ENCODE assay signal across 13 cellular contexts in genomic region chr11:128704517-128704916, GRCh38. TPM values are rescaled to one million over a fixed set of nuclear protein-coding genes. Genes with fewer than 3 reads are reported as not detected.
DNase-seq lines count a peak whose midpoint lies in the region; ATAC-seq and TF ChIP-seq lines count a peak whose summit lies in the region.
"Had no signal": no experiment of that assay in that cellular context is flagged by ENCODE, and none has a peak within 500 bp of the region (broad histone marks: within the 10 kb centered on the region; RNA-seq: fewer than 3 reads in every experiment).

No MANE protein-coding gene starts in this region.

- ATAC-seq in HG02885 (IDR thresholded peaks at IDR 0.05; ENCODE audit: poor library complexity, unreplicated experiment): peak; percentile 45
- peak; percentile 46 for ATAC-seq in activated CD8-positive, alpha-beta T cell treated with anti-CD3 and anti-CD28 coated beads, Interleukin-2, amount 10 ng/mL, durations not matched to agents 7 days and 5 days

- intact Hi-C loops in activated CD4-positive, alpha-beta T cell treated with anti-CD3 and anti-CD28 coated beads, Interleukin-2, amount 10 ng/mL, durations not matched to agents 24 days and 14 days (cut with micrococcal nuclease): loop anchor here (1.0 kb wide), 1 partner anchor 9 kb away; no protein-coding TSS in a partner anchor

- no peak for TF ChIP-seq CTCF in neutrophil (IDR thresholded peaks at IDR 0.05)
- no peak for TF ChIP-seq CTCF in progenitor cell of endocrine pancreas (IDR thresholded peaks at IDR 0.05; ENCODE audit: unreplicated experiment)

- H3K27ac Mint-ChIP-seq in activated CD4-positive, alpha-beta T cell treated with anti-CD3 and anti-CD28 coated beads, Interleukin-2, amount 10 ng/mL, durations not matched to agents 24 days and 14 days: peak overlapping the region; percentile 58
- peak overlapping the region; percentile 64 for H3K27ac Mint-ChIP-seq in activated CD8-positive, alpha-beta T cell treated with anti-CD3 and anti-CD28 coated beads, Interleukin-2, amount 10 ng/mL, durations not matched to agents 7 days and 5 days
- no peak overlapping the region for H3K27ac Mint-ChIP-seq in progenitor cell of endocrine pancreas

- peaks cover 67% of the 10 kb centered on the region for H3K36me3 Mint-ChIP-seq in activated CD4-positive, alpha-beta T cell treated with anti-CD3 and anti-CD28 coated beads, Interleukin-2, amount 10 ng/mL, durations not matched to agents 24 days and 14 days (ENCODE audit: low read depth)
- peaks cover 95% of the 10 kb centered on the region for H3K36me3 Mint-ChIP-seq in activated CD8-positive, alpha-beta T cell treated with anti-CD3 and anti-CD28 coated beads, Interleukin-2, amount 10 ng/mL, durations not matched to agents 7 days and 5 days (ENCODE audit: low read depth)
- no peaks in the 10 kb centered on the region for H3K36me3 Mint-ChIP-seq in progenitor cell of endocrine pancreas (ENCODE audit: insufficient read depth)

- H3K27me3 ChIP-seq in neutrophil: no peaks in the 10 kb centered on the region

- POLR2A ChIA-PET in activated CD8-positive, alpha-beta T cell treated with anti-CD3 and anti-CD28 coated beads, Interleukin-2, amount 10 ng/mL, durations not matched to agents 7 days and 5 days (lab: Charles Lee): interaction anchor here (1.1 to 3.1 kb wide), 5 partner anchors 9 to 18 kb away, joined by 3 to 9 read pairs (median 4); partner anchors contain the start of gene FLI1

- peaks cover 4% of the 10 kb centered on the region for H3K9me3 Mint-ChIP-seq in activated CD4-positive, alpha-beta T cell treated with anti-CD3 and anti-CD28 coated beads, Interleukin-2, amount 10 ng/mL, durations not matched to agents 24 days and 14 days
- H3K9me3 Mint-ChIP-seq in activated CD8-positive, alpha-beta T cell treated with anti-CD3 and anti-CD28 coated beads, Interleukin-2, amount 10 ng/mL, durations not matched to agents 7 days and 5 days (ENCODE audit: insufficient read depth): no peaks in the 10 kb centered on the region
- no peaks in the 10 kb centered on the region for H3K9me3 Mint-ChIP-seq in progenitor cell of endocrine pancreas (ENCODE audit: low read depth)

- H3K4me1 Mint-ChIP-seq in activated CD4-positive, alpha-beta T cell treated with anti-CD3 and anti-CD28 coated beads, Interleukin-2, amount 10 ng/mL, durations not matched to agents 24 days and 14 days: peaks cover 74% of the 10 kb centered on the region
- H3K4me1 Mint-ChIP-seq in activated CD8-positive, alpha-beta T cell treated with anti-CD3 and anti-CD28 coated beads, Interleukin-2, amount 10 ng/mL, durations not matched to agents 7 days and 5 days (ENCODE audit: low read depth): peaks cover 88% of the 10 kb centered on the region
- H3K4me1 Mint-ChIP-seq in progenitor cell of endocrine pancreas (ENCODE audit: low read depth): peaks cover 3% of the 10 kb centered on the region

- peaks cover 93 to 99% of the 10 kb centered on the region in 2 experiments for H3K4me1 ChIP-seq in neutrophil (ENCODE audit: control insufficient read depth in 1 of 2, insufficient read depth in 1 of 2, low read depth in 1 of 2, low read length in 1 of 2)

- H3K27me3 Mint-ChIP-seq in activated CD4-positive, alpha-beta T cell treated with anti-CD3 and anti-CD28 coated beads, Interleukin-2, amount 10 ng/mL, durations not matched to agents 24 days and 14 days: no peaks in the 10 kb centered on the region
- no peaks in the 10 kb centered on the region for H3K27me3 Mint-ChIP-seq in activated CD8-positive, alpha-beta T cell treated with anti-CD3 and anti-CD28 coated beads, Interleukin-2, amount 10 ng/mL, durations not matched to agents 7 days and 5 days (ENCODE audit: low read depth)
- H3K27me3 Mint-ChIP-seq in progenitor cell of endocrine pancreas: peaks cover 62% of the 10 kb centered on the region

- no peaks in the 10 kb centered on the region for H3K9me3 ChIP-seq in neutrophil

- peak overlapping the region; percentile 99 for H3K27ac ChIP-seq in neutrophil
- H3K27ac ChIP-seq: WERI-Rb-1 had no signal

- peak overlapping the region; percentile 6 for H3K4me3 Mint-ChIP-seq in activated CD4-positive, alpha-beta T cell treated with anti-CD3 and anti-CD28 coated beads, Interleukin-2, amount 10 ng/mL, durations not matched to agents 24 days and 14 days
- H3K4me3 Mint-ChIP-seq in activated CD8-positive, alpha-beta T cell treated with anti-CD3 and anti-CD28 coated beads, Interleukin-2, amount 10 ng/mL, durations not matched to agents 7 days and 5 days: peak overlapping the region; percentile 27
- H3K4me3 Mint-ChIP-seq in progenitor cell of endocrine pancreas (ENCODE audit: low read depth): no peak overlapping the region

- CTCF ChIA-PET in activated CD8-positive, alpha-beta T cell treated with anti-CD3 and anti-CD28 coated beads, Interleukin-2, amount 10 ng/mL, durations not matched to agents 7 days and 5 days (lab: Charles Lee): interaction anchor here (0.9 to 2.9 kb wide), 10 partner anchors 9 to 414 kb away, joined by 3 to 10 read pairs (median 4); no protein-coding TSS in a partner anchor

- peak overlapping the region in 1 of 2 experiments; percentile 55 for H3K4me3 ChIP-seq in neutrophil (ENCODE audit: low read depth in 1 of 2, low read length in 1 of 2)
- H3K4me3 ChIP-seq: skin epidermis had no signal

- peaks cover 17% of the 10 kb centered on the region for H3K36me3 ChIP-seq in neutrophil
- H3K36me3 ChIP-seq: WERI-Rb-1 had no signal

- no peak for DNase-seq in activated CD4-positive, alpha-beta T cell treated with anti-CD3 and anti-CD28 coated beads, Interleukin-2, amount 10 ng/mL, durations not matched to agents 24 days and 14 days
- DNase-seq in activated CD4-positive, alpha-beta T cell treated with anti-CD3 and anti-CD28 coated beads, Interleukin-2, amount 50 U/mL, for 1 hour: no peak
- no peak for DNase-seq in activated CD8-positive, alpha-beta T cell treated with anti-CD3 and anti-CD28 coated beads, Interleukin-2, amount 10 ng/mL, durations not matched to agents 7 days and 5 days
- DNase-seq in mucosa of gallbladder (ENCODE audit: low spot score) (no peak), NCI-H226 (no peak), progenitor cell of endocrine pancreas (ENCODE audit: low spot score, unreplicated experiment) (no peak)
- DNase-seq: cortex of kidney, NCI-H1092, NCI-H524, WERI-Rb-1 had no signal

RNA-seq across cellular contexts. Expression of gene FLI1, which starts 10.6 kb away (rescaled TPM):
- 35.3 and 36.5 TPM in 2 replicates for total RNA-seq in activated CD4-positive, alpha-beta T cell treated with anti-CD3 and anti-CD28 coated beads, Interleukin-2, amount 10 ng/mL, durations not matched to agents 24 days and 14 days
- total RNA-seq in activated CD8-positive, alpha-beta T cell treated with anti-CD3 and anti-CD28 coated beads, Interleukin-2, amount 10 ng/mL, durations not matched to agents 7 days and 5 days: 10 to 100 TPM; 83.4 to 93.4 TPM
- total RNA-seq in mucosa of gallbladder (20.7 TPM), progenitor cell of endocrine pancreas (0.22 TPM in 1 of 2 replicates, not detected in the other)

Comparison
In these comparisons a context has a peak if more than half of its experiments do, and no peak if none do; other contexts are left out.
1. RNA of gene FLI1, which starts 10.6 kb away (total RNA-seq): 83.4 to 93.4 TPM in activated CD8-positive, alpha-beta T cell treated with anti-CD3 and anti-CD28 coated beads, Interleukin-2, amount 10 ng/mL, durations not matched to agents 7 days and 5 days, 35.3 to 36.5 TPM in activated CD4-positive, alpha-beta T cell treated with anti-CD3 and anti-CD28 coated beads, Interleukin-2, amount 10 ng/mL, durations not matched to agents 24 days and 14 days and 20.7 TPM in mucosa of gallbladder (single experiment); 0.22 TPM in progenitor cell of endocrine pancreas; every median in the first group is over 10 times any median in the second.